22 cellular contexts compared by ENCODE assay signal in the genomic region with DNA sequence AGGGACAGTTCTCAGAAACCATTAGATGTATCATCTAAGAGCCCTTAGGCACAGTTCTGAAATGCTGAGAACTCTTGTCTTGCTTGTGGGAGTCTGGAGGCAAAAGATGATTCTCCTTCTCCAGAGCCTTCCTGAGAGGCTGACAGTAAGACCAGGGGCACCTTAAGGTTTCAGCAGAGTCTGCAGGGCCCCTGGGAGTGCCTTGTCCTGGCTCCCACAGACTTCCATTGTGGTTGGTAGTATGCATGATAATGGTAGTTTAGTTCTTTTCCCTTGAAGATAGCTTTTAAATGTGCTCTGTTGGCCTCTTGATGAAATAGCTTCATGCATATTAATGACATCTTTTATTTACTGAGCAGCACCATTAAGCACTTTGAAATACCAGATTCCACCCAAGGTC.
A peak's percentile ranks its signal among the peaks of the same experiment; 100 is the strongest.
DNase-seq lines count a peak whose midpoint lies in the region; ATAC-seq and TF ChIP-seq lines count a peak whose summit lies in the region.
"Had no signal": no experiment of that assay in that cellular context is flagged by ENCODE, and none has a peak within 500 bp of the region (broad histone marks: within the 10 kb centered on the region; RNA-seq: fewer than 3 reads in every experiment).

No MANE protein-coding gene starts in this region.

- H3K4me1 Mint-ChIP-seq in GM23338 (peaks cover 14% of the 10 kb centered on the region), WTC11 (peaks cover 17% of the 10 kb centered on the region), endodermal cell (peaks cover 13% of the 10 kb centered on the region), neural progenitor cell (peaks cover 20% of the 10 kb centered on the region), type B pancreatic cell (ENCODE audit: unreplicated experiment) (peaks cover 4% of the 10 kb centered on the region), HFFc6 (ENCODE audit: low read depth) (peaks cover 6% of the 10 kb centered on the region)
- H3K4me1 Mint-ChIP-seq: CD8-positive, alpha-beta memory T cell had no signal

- H3K9me3 ChIP-seq in endodermal cell (ENCODE audit: control insufficient read depth, low read length) = no peaks in the 10 kb centered on the region
- H3K9me3 ChIP-seq in neural progenitor cell (ENCODE audit: low read depth) = no peaks in the 10 kb centered on the region
- H3K9me3 ChIP-seq: A549; BE2C; BLaER1 treated with 17β-estradiol and CSF1 and Interleukin-3, amounts not matched to agents 10 nM and 100 nM had no signal

- no peak for DNase-seq in GM23338 (ENCODE audit: low spot score)
- DNase-seq in WTC11 (ENCODE audit: low spot score) = no peak
- DNase-seq in endodermal cell = no peak
- no peak for DNase-seq in neural progenitor cell (ENCODE audit: low spot score)
- DNase-seq in type B pancreatic cell (ENCODE audit: extremely low spot score, unreplicated experiment) = no peak
- DNase-seq in HFFc6 = no peak
- DNase-seq: 8988T; ACHN; AML-193; BE2C; CD4-positive, alpha-beta T cell; CD8-positive, alpha-beta memory T cell; DMS 273 treated with DMSO at 0.1 percent for 48 hours; DND-41; GM23248; H9 had no signal

- H4K20me1 ChIP-seq in GM23338 (replicated peaks; ENCODE audit: insufficient read depth) (no peaks in the 10 kb centered on the region), neural progenitor cell (ENCODE audit: low read depth) (no peaks in the 10 kb centered on the region)
- H4K20me1 ChIP-seq: BLaER1 treated with 17β-estradiol and CSF1 and Interleukin-3, amounts not matched to agents 10 nM and 100 nM had no signal

- POLR2A ChIA-PET in WTC11 (lab: Charles Lee) = no interaction called here

- H2AFZ ChIP-seq in GM23338 (0 out of 2 replicates have a peak overlapping the region, but pooled peaks have one; percentile 9), neural progenitor cell (replicated peaks) (no peak overlapping the region)
- H2AFZ ChIP-seq: GM23248 had no signal

- ATAC-seq in GM23338 = peak; percentile 58
- peak; percentile 60 for ATAC-seq in WTC11
- no peak for ATAC-seq in HG03520 (IDR thresholded peaks at IDR 0.05; ENCODE audit: unreplicated experiment)
- ATAC-seq in GM18907 (IDR thresholded peaks at IDR 0.05; ENCODE audit: unreplicated experiment) = no peak
- ATAC-seq: A549, HCT116 had no signal

- H3K4me3 ChIP-seq in GM23338 (no peak overlapping the region), endodermal cell (ENCODE audit: low read length) (no peak overlapping the region), neural progenitor cell (no peak overlapping the region)
- H3K4me3 ChIP-seq: A549; BLaER1 treated with 17β-estradiol and CSF1 and Interleukin-3, amounts not matched to agents 10 nM and 100 nM; GM23248 had no signal

- H3K9me2 ChIP-seq in GM23338 (ENCODE audit: insufficient read depth) = 0 out of 2 replicates have a peak, but pooled peaks cover 11% of the 10 kb centered on the region

- H3F3A ChIP-seq in GM23338 (replicated peaks; ENCODE audit: low read depth) (no peaks in the 10 kb centered on the region), neural progenitor cell (ENCODE audit: low read depth) (no peaks in the 10 kb centered on the region)

- H3K27ac Mint-ChIP-seq in GM23338 = no peak overlapping the region
- H3K27ac Mint-ChIP-seq in WTC11 = peak overlapping the region; percentile 11; the same call in 1 of the 2 replicates
- H3K27ac Mint-ChIP-seq in endodermal cell = no peak overlapping the region
- H3K27ac Mint-ChIP-seq in neural progenitor cell = peak overlapping the region; percentile 93
- no peak overlapping the region for H3K27ac Mint-ChIP-seq in type B pancreatic cell
- no peak overlapping the region for H3K27ac Mint-ChIP-seq in HFFc6
- H3K27ac Mint-ChIP-seq: CD4-positive, alpha-beta T cell; CD8-positive, alpha-beta memory T cell had no signal

- peaks cover 8% of the 10 kb centered on the region for H3K4me1 ChIP-seq in GM23338 (ENCODE audit: insufficient read depth)
- no peaks in the 10 kb centered on the region for H3K4me1 ChIP-seq in endodermal cell (ENCODE audit: control insufficient read depth, insufficient read depth, low read length)
- no peaks in the 10 kb centered on the region for H3K4me1 ChIP-seq in neural progenitor cell
- H3K4me1 ChIP-seq: A549, BE2C had no signal

- H3K4me3 Mint-ChIP-seq in GM23338 (no peak overlapping the region), WTC11 (no peak overlapping the region), endodermal cell (no peak overlapping the region), neural progenitor cell (no peak overlapping the region), type B pancreatic cell (no peak overlapping the region), HFFc6 (no peak overlapping the region)
- H3K4me3 Mint-ChIP-seq: CD4-positive, alpha-beta T cell; CD8-positive, alpha-beta memory T cell; H9 had no signal

- H3K9me3 Mint-ChIP-seq in GM23338 (peaks cover 3% of the 10 kb centered on the region; the same call in 1 of the 3 replicates), WTC11 (peaks cover 7% of the 10 kb centered on the region), endodermal cell (no peaks in the 10 kb centered on the region), neural progenitor cell (no peaks in the 10 kb centered on the region), type B pancreatic cell (no peaks in the 10 kb centered on the region), HFFc6 (no peaks in the 10 kb centered on the region)
- H3K9me3 Mint-ChIP-seq: CD4-positive, alpha-beta T cell; CD8-positive, alpha-beta memory T cell; H9 had no signal

- no peak overlapping the region for H3K27ac ChIP-seq in GM23338 (ENCODE audit: low read depth)
- H3K27ac ChIP-seq in endodermal cell (ENCODE audit: low read depth, low read length) = peak overlapping the region; percentile 90
- no peak overlapping the region for H3K27ac ChIP-seq in neural progenitor cell
- H3K27ac ChIP-seq: A549, GM23248 had no signal

- H3K9ac ChIP-seq in endodermal cell (ENCODE audit: extremely low read depth, low read length, poor library complexity, severe bottlenecking) (no peak overlapping the region), neural progenitor cell (no peak overlapping the region)
- H3K9ac ChIP-seq: GM23248 had no signal

- no peaks in the 10 kb centered on the region for H3K36me3 Mint-ChIP-seq in GM23338 (ENCODE audit: low read depth)
- no peaks in the 10 kb centered on the region for H3K36me3 Mint-ChIP-seq in WTC11
- no peaks in the 10 kb centered on the region for H3K36me3 Mint-ChIP-seq in endodermal cell (ENCODE audit: low read depth)
- H3K36me3 Mint-ChIP-seq in neural progenitor cell = no peaks in the 10 kb centered on the region
- no peaks in the 10 kb centered on the region for H3K36me3 Mint-ChIP-seq in type B pancreatic cell
- H3K36me3 Mint-ChIP-seq in HFFc6 (ENCODE audit: low read depth) = no peaks in the 10 kb centered on the region
- H3K36me3 Mint-ChIP-seq: CD14-positive monocyte; CD8-positive, alpha-beta memory T cell had no signal

- H3K79me2 ChIP-seq in GM23338 (replicated peaks; ENCODE audit: insufficient read depth) (no peaks in the 10 kb centered on the region), neural progenitor cell (ENCODE audit: low read depth) (no peaks in the 10 kb centered on the region)

- no peak for TF ChIP-seq CTCF in GM23338 (conservative IDR thresholded peaks at IDR 0.05; ENCODE audit: low read depth in 2 of 2)
- TF ChIP-seq CTCF in WTC11 (IDR thresholded peaks at IDR 0.05) = no peak
- no peak for TF ChIP-seq CTCF in endodermal cell (conservative IDR thresholded peaks at IDR 0.05)
- TF ChIP-seq CTCF in neural progenitor cell (IDR thresholded peaks at IDR 0.05) = no peak
- no peak for TF ChIP-seq CTCF in type B pancreatic cell (conservative IDR thresholded peaks at IDR 0.05)
- TF ChIP-seq CTCF in HFFc6 (IDR thresholded peaks at IDR 0.05) = no peak

- H3K4me2 ChIP-seq in GM23338 (peak overlapping the region; percentile 42; the same call in 1 of the 2 replicates), neural progenitor cell (no peak overlapping the region)
- H3K4me2 ChIP-seq: A549 had no signal

- H3K27me3 ChIP-seq in GM23338 (ENCODE audit: insufficient read depth) (no peaks in the 10 kb centered on the region), endodermal cell (ENCODE audit: control insufficient read depth, insufficient read depth, low read length, poor library complexity, severe bottlenecking) (no peaks in the 10 kb centered on the region), neural progenitor cell (no peaks in the 10 kb centered on the region)
- H3K27me3 ChIP-seq: BE2C; BLaER1 treated with 17β-estradiol and CSF1 and Interleukin-3, amounts not matched to agents 10 nM and 100 nM had no signal

- H3K27me3 Mint-ChIP-seq in GM23338 (ENCODE audit: insufficient read depth, low read depth, poor library complexity) = no peaks in the 10 kb centered on the region
- H3K27me3 Mint-ChIP-seq in WTC11 (ENCODE audit: low read depth) = no peaks in the 10 kb centered on the region
- H3K27me3 Mint-ChIP-seq in endodermal cell (ENCODE audit: insufficient read depth) = no peaks in the 10 kb centered on the region
- no peaks in the 10 kb centered on the region for H3K27me3 Mint-ChIP-seq in neural progenitor cell (ENCODE audit: insufficient read depth, low read depth)
- H3K27me3 Mint-ChIP-seq in type B pancreatic cell = no peaks in the 10 kb centered on the region
- H3K27me3 Mint-ChIP-seq in HFFc6 (ENCODE audit: insufficient read depth) = peaks cover 13% of the 10 kb centered on the region; the same call in 1 of the 2 replicates
- H3K27me3 Mint-ChIP-seq: CD4-positive, alpha-beta T cell had no signal

- H3K36me3 ChIP-seq in GM23338 (ENCODE audit: insufficient read depth) (no peaks in the 10 kb centered on the region), endodermal cell (ENCODE audit: control insufficient read depth, insufficient read depth, low read length) (no peaks in the 10 kb centered on the region), neural progenitor cell (no peaks in the 10 kb centered on the region)
- H3K36me3 ChIP-seq: BE2C; BLaER1 treated with 17β-estradiol and CSF1 and Interleukin-3, amounts not matched to agents 10 nM and 100 nM had no signal

- CTCF ChIA-PET in WTC11 (lab: Charles Lee) = interaction anchor here (1.0 kb wide), 1 partner anchor 25 kb away, joined by 6 read pairs; no protein-coding TSS in a partner anchor

TF ChIP-seq in GM23338, 12 proteins besides CTCF, POLR2A, EP300 and RAD21 (continues in another document):
- TF ChIP-seq EZH2 (IDR thresholded peaks at IDR 0.05; ENCODE audit: low read depth, unreplicated experiment) = no peak

TF ChIP-seq in WTC11, 78 proteins besides CTCF, POLR2A, EP300 and RAD21 (continues in another document):
- no peak for TF ChIP-seq ZNF219 (CRISPR knock-in tag; IDR thresholded peaks at IDR 0.05; ENCODE audit: borderline replicate concordance)
- no peak for TF ChIP-seq NFE2L1 (CRISPR knock-in tag; IDR thresholded peaks at IDR 0.05)
- no peak for TF ChIP-seq GTF2I (CRISPR knock-in tag; conservative IDR thresholded peaks at IDR 0.05)
- TF ChIP-seq MYBL2 (CRISPR knock-in tag; IDR thresholded peaks at IDR 0.05) = no peak
- no peak for TF ChIP-seq CREM (CRISPR knock-in tag; IDR thresholded peaks at IDR 0.05)
- TF ChIP-seq MAX (CRISPR knock-in tag; IDR thresholded peaks at IDR 0.05) = no peak
- no peak for TF ChIP-seq ZNF423 (CRISPR knock-in tag; IDR thresholded peaks at IDR 0.05)
- no peak for TF ChIP-seq ZNF317 (CRISPR knock-in tag; IDR thresholded peaks at IDR 0.05; ENCODE audit: borderline replicate concordance, low read depth)

Comparison
In these comparisons a context has a peak if more than half of its experiments do, and no peak if none do; other contexts are left out.
1. ATAC-seq: peak in GM23338 (single experiment) and WTC11 (single experiment); none in HG03520 (single experiment) and GM18907 (single experiment).
2. H3K27ac Mint-ChIP-seq: peak in WTC11 (single experiment) and neural progenitor cell (single experiment); none in GM23338 (single experiment), endodermal cell (single experiment), type B pancreatic cell (single experiment) and HFFc6 (single experiment).